In the genomic region with DNA sequence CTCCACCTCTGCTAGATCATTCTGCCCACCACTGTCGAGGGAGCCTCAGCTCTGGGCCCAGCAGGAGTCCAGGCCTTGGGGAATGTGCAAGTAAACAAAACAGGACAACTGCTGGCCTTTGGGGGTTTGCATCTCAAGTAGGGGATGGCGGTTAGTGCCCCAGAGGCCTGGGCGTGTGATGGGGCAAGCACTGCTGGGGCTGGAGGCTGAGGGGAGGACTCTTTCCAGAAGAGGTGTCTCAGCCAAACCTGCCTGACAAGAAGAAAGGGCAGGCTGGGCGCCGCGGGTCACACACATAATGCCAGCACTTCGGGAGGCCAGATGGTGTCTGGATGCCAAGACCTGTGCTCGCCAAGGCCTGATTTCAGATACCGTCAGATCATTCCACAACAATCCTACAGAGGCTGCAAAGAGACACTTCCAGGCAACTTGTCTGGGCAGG, we compare ENCODE assay signal across 1 cellular context.
TF ChIP-seq lines count a peak whose summit lies in the region.

No MANE protein-coding gene starts in this region.

TF ChIP-seq in SK-N-SH, 30 proteins besides CTCF, POLR2A, EP300 and RAD21 (continued from another document):
- TF ChIP-seq MXI1 (IDR thresholded peaks at IDR 0.05; ENCODE audit: low read depth, low read length) = no peak
- no peak for TF ChIP-seq IRF3 (IDR thresholded peaks at IDR 0.05; ENCODE audit: low read depth, low read length)
